Comparison of ENCODE assay signal across 22 cellular contexts in the genomic region with DNA sequence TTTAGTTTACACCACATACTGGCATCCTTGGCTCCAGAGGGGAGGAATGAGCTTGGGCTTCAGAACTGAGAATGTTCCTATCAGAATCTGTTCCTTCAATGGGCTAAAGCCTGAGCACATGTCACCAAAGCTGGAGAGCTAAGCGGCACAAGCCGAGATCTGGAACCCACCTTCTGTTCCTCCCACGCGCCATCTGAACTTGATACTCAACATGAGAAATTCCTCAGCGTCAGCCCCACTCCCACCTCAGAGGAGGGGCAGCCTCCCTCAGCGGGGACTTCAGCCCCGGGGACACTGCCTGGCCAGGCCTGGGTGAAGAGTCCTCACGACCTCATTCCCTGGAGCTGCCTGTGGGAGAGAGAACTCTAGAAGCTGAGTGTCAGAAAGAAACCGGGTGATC. TPM values are rescaled to one million over a fixed set of nuclear protein-coding genes. Genes with fewer than 3 reads are reported as not detected.
A peak's percentile ranks its signal among the peaks of the same experiment; 100 is the strongest.
DNase-seq lines count a peak whose midpoint lies in the region; ATAC-seq and TF ChIP-seq lines count a peak whose summit lies in the region.
"Had no signal": no experiment of that assay in that cellular context is flagged by ENCODE, and none has a peak within 500 bp of the region (broad histone marks: within the 10 kb centered on the region; RNA-seq: fewer than 3 reads in every experiment).

No MANE protein-coding gene starts in this region.

- H3K27me3 Mint-ChIP-seq in nephron (ENCODE audit: low read depth) = peaks cover 4% of the 10 kb centered on the region

- H3K27me3 ChIP-seq in testis = no peaks in the 10 kb centered on the region
- no peaks in the 10 kb centered on the region for H3K27me3 ChIP-seq in MM.1S (replicated peaks; ENCODE audit: insufficient read depth, low read length)

- no peaks in the 10 kb centered on the region for H3K36me3 ChIP-seq in testis (ENCODE audit: low read depth, missing control alignments)
- no peaks in the 10 kb centered on the region for H3K36me3 ChIP-seq in MM.1S (replicated peaks; ENCODE audit: insufficient read depth, low read length)

- H3K27ac ChIP-seq in angular gyrus (ENCODE audit: low read depth, low read length) (peak overlapping the region; percentile 37), testis (peak overlapping the region; percentile 36 to 57), MM.1S (ENCODE audit: low read length) (no peak overlapping the region)
- H3K27ac ChIP-seq: epithelial cell of prostate had no signal

- no peaks in the 10 kb centered on the region for H3K36me3 Mint-ChIP-seq in nephron (ENCODE audit: low read depth)

- WGBS in testis, 2 donors = 29 to 32% methylated on average over 7 to 9 of the region's 9 CpGs

- H3K4me3 ChIP-seq in testis = peak overlapping the region in 1 of 2 donors; percentile 8
- H3K4me3 ChIP-seq in MM.1S (ENCODE audit: low read length) = no peak overlapping the region

- no peaks in the 10 kb centered on the region for H4K20me1 ChIP-seq in MM.1S (ENCODE audit: insufficient read depth, low read length)

- no peaks in the 10 kb centered on the region for H3K79me2 ChIP-seq in MM.1S (ENCODE audit: low read length)

- H3K9me2 ChIP-seq in MM.1S (replicated peaks; ENCODE audit: insufficient read depth, low read length) = no peaks in the 10 kb centered on the region

- peaks cover 35% of the 10 kb centered on the region for H3K4me1 Mint-ChIP-seq in nephron

- POLR2A ChIA-PET in HEK293T (lab: Yijun Ruan, JAX) = interaction anchor here (1.1 to 1.7 kb wide), 2 partner anchors 134 to 138 kb away, joined by 3 to 15 read pairs; partner anchors contain the start of gene ALDH3A2

- H3K4me1 ChIP-seq in testis (peaks cover 7% of the 10 kb centered on the region), MM.1S (ENCODE audit: low read length) (peaks cover 11% of the 10 kb centered on the region)

- no peak for ATAC-seq in GM21825 (IDR thresholded peaks at IDR 0.05; ENCODE audit: unreplicated experiment)
- ATAC-seq: activated CD4-positive, CD25-positive, alpha-beta regulatory T cell treated with anti-CD3 and anti-CD28 coated beads, Interleukin-2, amount 50 U/mL, for 24 hours; activated T-cell treated with anti-CD3 and anti-CD28 coated beads, Interleukin-2, amount 50 U/mL, for 72 hours; CD8-positive, alpha-beta T cell; HCT116; left lobe of liver had no signal

- no peak for TF ChIP-seq POLR2A in testis (IDR thresholded peaks at IDR 0.05)

- CTCF ChIA-PET in HEK293T (lab: Yijun Ruan, JAX) = interaction anchor here (1.0 to 1.2 kb wide), 3 partner anchors 23 to 252 kb away, joined by 3 to 4 read pairs (median 3); partner anchors contain the start of genes ALDH3A2 and SLC47A1

- H3K27ac Mint-ChIP-seq in nephron = peak overlapping the region; percentile 48 to 79 (median 76)
- H3K27ac Mint-ChIP-seq: activated naive CD4-positive, alpha-beta T cell treated with anti-CD3 and anti-CD28 coated beads for 36 hours; activated T-cell treated with anti-CD3 and anti-CD28 coated beads, Interleukin-2, amount 50 U/mL, for 72 hours; CD8-positive, alpha-beta T cell had no signal

- H3K9me3 Mint-ChIP-seq in nephron = peaks cover 2% of the 10 kb centered on the region
- H3K9me3 Mint-ChIP-seq: activated naive CD4-positive, alpha-beta T cell treated with anti-CD3 and anti-CD28 coated beads for 36 hours; activated T-cell treated with anti-CD3 and anti-CD28 coated beads, Interleukin-2, amount 50 U/mL, for 72 hours; CD8-positive, alpha-beta T cell had no signal

- no peak overlapping the region for H3K4me2 ChIP-seq in MM.1S (ENCODE audit: low read depth, low read length)

- H3F3A ChIP-seq in MM.1S (ENCODE audit: insufficient read depth, low read length) = no peaks in the 10 kb centered on the region

- H3K9ac ChIP-seq in MM.1S (ENCODE audit: low read length) = no peak overlapping the region

- no peak overlapping the region for H2AFZ ChIP-seq in MM.1S (ENCODE audit: low read length)

- H3K9me3 ChIP-seq in testis = no peaks in the 10 kb centered on the region
- H3K9me3 ChIP-seq in MM.1S (replicated peaks; ENCODE audit: insufficient read depth, low read length) = no peaks in the 10 kb centered on the region

- H3K4me3 Mint-ChIP-seq in nephron = peak overlapping the region; percentile 32 to 56 (median 49)
- H3K4me3 Mint-ChIP-seq: activated naive CD4-positive, alpha-beta T cell treated with anti-CD3 and anti-CD28 coated beads for 36 hours; activated T-cell treated with anti-CD3 and anti-CD28 coated beads, Interleukin-2, amount 50 U/mL, for 72 hours; CD8-positive, alpha-beta T cell had no signal

- DNase-seq in HEK293T (ENCODE audit: extremely low spot score) (no peak), testis (peak; percentile 69), glomerular visceral epithelial cell (ENCODE audit: extremely low spot score) (no peak), MM.1S (no peak)
- DNase-seq: activated naive CD4-positive, alpha-beta T cell treated with anti-CD3 and anti-CD28 coated beads for 36 hours; activated T-cell treated with anti-CD3 and anti-CD28 coated beads, Interleukin-2, amount 50 U/mL, for 72 hours; CD8-positive, alpha-beta T cell; central memory CD4-positive, alpha-beta T cell; midbrain; NCI-H1092 treated with DMSO at 0.1 percent for 48 hours; NCI-H2029; NCI-H2227 treated with DMSO at 0.1 percent for 48 hours; NCI-H774; retina; SHP77 had no signal

- TF ChIP-seq CTCF in nephron (IDR thresholded peaks at IDR 0.05; ENCODE audit: unreplicated experiment in 3 of 3) (no peak), testis (IDR thresholded peaks at IDR 0.05) (no peak), MM.1S (IDR thresholded peaks at IDR 0.05; ENCODE audit: low read length) (no peak)

- intact Hi-C loops in testis (cut with DNase I; ENCODE audit: low total_unique reads) = loop anchor here (10.0 kb wide), 1 partner anchor 134 kb away; the partner anchor contains the start of gene ALDH3A2

TF ChIP-seq in HEK293T, 16 proteins besides CTCF, POLR2A, EP300 and RAD21:
- no peak for TF ChIP-seq HDGF (IDR thresholded peaks at IDR 0.05; ENCODE audit: borderline replicate concordance)
- peak; percentile 69 for TF ChIP-seq L3MBTL2 (conservative IDR thresholded peaks at IDR 0.05)

RNA-seq across cellular contexts. Expression of gene SLC47A1, which starts 22.8 kb away (rescaled TPM):
- total RNA-seq in testis = 10 to 100 TPM; 20.1 to 97.3 TPM
- polyA plus RNA-seq in testis (ENCODE audit: insufficient read depth, low read depth, low replicate concordance) = 39.8 TPM
- total RNA-seq: CD8-positive, alpha-beta T cell had no signal
